Comparison of ENCODE assay signal across 8 cellular contexts in genomic region chr2:223760838-223761502, GRCh38.
A peak's percentile ranks its signal among the peaks of the same experiment; 100 is the strongest.
DNase-seq lines count a peak whose midpoint lies in the region; ATAC-seq and TF ChIP-seq lines count a peak whose summit lies in the region.

No MANE protein-coding gene starts in this region.

- H3K9me3 Mint-ChIP-seq in T-helper 1 cell treated with Interleukin-12 subunit alpha and Interleukin-12 subunit beta and Interleukin-4 antibody, amounts not matched to agents 30 μg/mL and 1 μg/mL, for 36 hours, result no peaks in the 10 kb centered on the region
- H3K9me3 Mint-ChIP-seq in chondrocyte (ENCODE audit: low read depth), result no peaks in the 10 kb centered on the region

- H3K27ac Mint-ChIP-seq in T-helper 1 cell treated with Interleukin-12 subunit alpha and Interleukin-12 subunit beta and Interleukin-4 antibody, amounts not matched to agents 30 μg/mL and 1 μg/mL, for 36 hours, result peak overlapping the region; percentile 75
- H3K27ac Mint-ChIP-seq in chondrocyte (ENCODE audit: unreplicated experiment), result peak overlapping the region; percentile 91

- H3K36me3 Mint-ChIP-seq in T-helper 1 cell treated with Interleukin-12 subunit alpha and Interleukin-12 subunit beta and Interleukin-4 antibody, amounts not matched to agents 30 μg/mL and 1 μg/mL, for 36 hours (ENCODE audit: low read depth), result no peaks in the 10 kb centered on the region
- H3K36me3 Mint-ChIP-seq in chondrocyte (ENCODE audit: low read depth), result no peaks in the 10 kb centered on the region

- DNase-seq in CD1c-positive myeloid dendritic cell (ENCODE audit: extremely low spot score), result peak; percentile 13
- no peak for DNase-seq in chondrocyte (ENCODE audit: low spot score)
- no peak for DNase-seq in omental fat pad (ENCODE audit: low spot score)
- DNase-seq in DMS79 (lab: John Stamatoyannopoulos, UW), result no peak
- DNase-seq in retina, result no peak

- peaks cover 24% of the 10 kb centered on the region for H3K4me1 Mint-ChIP-seq in T-helper 1 cell treated with Interleukin-12 subunit alpha and Interleukin-12 subunit beta and Interleukin-4 antibody, amounts not matched to agents 30 μg/mL and 1 μg/mL, for 36 hours (ENCODE audit: low read depth)
- peaks cover 50% of the 10 kb centered on the region for H3K4me1 Mint-ChIP-seq in chondrocyte (ENCODE audit: low read depth)

- ATAC-seq in GM19351 (IDR thresholded peaks at IDR 0.05; ENCODE audit: unreplicated experiment) (peak; percentile 77), HG03280 (IDR thresholded peaks at IDR 0.05; ENCODE audit: unreplicated experiment) (peak; percentile 75), omental fat pad (ENCODE audit: low FRiP score) (peak; percentile 55)

- no peaks in the 10 kb centered on the region for H3K27me3 Mint-ChIP-seq in T-helper 1 cell treated with Interleukin-12 subunit alpha and Interleukin-12 subunit beta and Interleukin-4 antibody, amounts not matched to agents 30 μg/mL and 1 μg/mL, for 36 hours (ENCODE audit: low read depth)
- H3K27me3 Mint-ChIP-seq in chondrocyte (ENCODE audit: low read depth), result no peaks in the 10 kb centered on the region

- H3K4me3 Mint-ChIP-seq in T-helper 1 cell treated with Interleukin-12 subunit alpha and Interleukin-12 subunit beta and Interleukin-4 antibody, amounts not matched to agents 30 μg/mL and 1 μg/mL, for 36 hours, result peak overlapping the region; percentile 23
- no peak overlapping the region for H3K4me3 Mint-ChIP-seq in chondrocyte (ENCODE audit: unreplicated experiment)

- TF ChIP-seq CTCF in chondrocyte (IDR thresholded peaks at IDR 0.05), result peak; percentile 38
- TF ChIP-seq CTCF in omental fat pad (IDR thresholded peaks at IDR 0.05), result no peak
